28 cellular contexts compared by ENCODE assay signal in the genomic region with DNA sequence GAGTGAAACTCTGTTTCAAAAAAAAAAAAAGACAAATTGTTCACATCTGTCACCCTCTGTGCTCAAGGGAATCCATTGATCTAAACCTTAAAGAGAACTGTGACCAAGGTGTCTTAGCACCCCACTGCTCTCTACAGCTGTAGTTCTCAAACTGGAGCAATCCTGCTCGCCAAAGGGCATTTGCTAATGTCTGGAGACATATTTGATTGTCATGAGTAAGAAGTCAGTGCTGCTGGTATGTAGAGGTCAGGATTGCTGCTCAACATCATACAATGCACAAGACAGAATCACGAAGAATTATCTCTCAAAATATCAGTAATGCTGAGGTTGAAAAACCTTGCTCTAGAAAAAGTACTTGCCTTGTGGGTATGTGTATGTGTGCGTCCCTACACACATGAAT.
"Had no signal": no experiment of that assay in that cellular context is flagged by ENCODE, and none has a peak within 500 bp of the region (broad histone marks: within the 10 kb centered on the region; RNA-seq: fewer than 3 reads in every experiment).

No MANE protein-coding gene starts in this region.

- H3K36me3 ChIP-seq: brain microvascular endothelial cell, gastroesophageal sphincter had no signal

- H3K9me3 ChIP-seq: gastroesophageal sphincter had no signal

- H3K4me3 ChIP-seq: esophagus muscularis mucosa, gastroesophageal sphincter had no signal

- DNase-seq: activated CD4-positive, alpha-beta memory T cell treated with anti-CD3 and anti-CD28 coated beads, Interleukin-2, amount 10 ng/mL, durations not matched to agents 7 days and 5 days; activated CD4-positive, alpha-beta T cell treated with anti-CD3 and anti-CD28 coated beads for 36 hours; activated CD4-positive, alpha-beta T cell treated with anti-CD3 and anti-CD28 coated beads, Interleukin-2, amount 10 ng/mL, durations not matched to agents 7 days and 5 days; activated CD4-positive, alpha-beta T cell treated with anti-CD3 and anti-CD28 coated beads, Interleukin-2, amount 50 U/mL, for 4 hours; activated CD4-positive, CD25-positive, alpha-beta regulatory T cell; activated CD4-positive, CD25-positive, alpha-beta regulatory T cell treated with anti-CD3 and anti-CD28 coated beads, Interleukin-2, amount 50 U/mL, for 72 hours; activated CD8-positive, alpha-beta memory T cell treated with anti-CD3 and anti-CD28 coated beads, Interleukin-2, amount 50 U/mL, for 48 hours; activated gamma-delta T cell; activated naive CD4-positive, alpha-beta T cell; activated naive CD4-positive, alpha-beta T cell treated with anti-CD3 and anti-CD28 coated beads, Interleukin-2, amount 10 ng/mL, durations not matched to agents 7 days and 5 days; activated naive CD8-positive, alpha-beta T cell treated with anti-CD3 and anti-CD28 coated beads, Interleukin-2, amount 10 ng/mL, durations not matched to agents 7 days and 5 days; activated T-cell treated with anti-CD3 and anti-CD28 coated beads for 4 hours; activated T-cell treated with anti-CD3 and anti-CD28 coated beads, Interleukin-2, amount 50 U/mL, for 24 hours; activated T-cell treated with anti-CD3 and anti-CD28 coated beads, Interleukin-2, amount 50 U/mL, for 72 hours; amniotic stem cell; anterior cingulate cortex; brain microvascular endothelial cell; caudate nucleus; cortex of kidney; dermis blood vessel endothelial cell; effector CD4-positive, alpha-beta T cell; effector memory CD8-positive, alpha-beta T cell; erythroblast; foreskin keratinocyte; T-helper 2 cell had no signal

- ATAC-seq: activated CD4-positive, alpha-beta T cell treated with anti-CD3 and anti-CD28 coated beads for 36 hours; activated naive CD4-positive, alpha-beta T cell treated with anti-CD3 and anti-CD28 coated beads, Interleukin-2, amount 50 U/mL, for 72 hours; activated T-cell treated with anti-CD3 and anti-CD28 coated beads, Interleukin-2, amount 50 U/mL, for 72 hours; effector memory CD8-positive, alpha-beta T cell; foreskin keratinocyte; gastroesophageal sphincter had no signal

- H3K27ac ChIP-seq: brain microvascular endothelial cell, esophagus muscularis mucosa, foreskin keratinocyte had no signal

- H3K27me3 ChIP-seq: brain microvascular endothelial cell, foreskin keratinocyte had no signal
